Comparison of ENCODE assay signal across 16 cellular contexts in genomic region chr3:178585439-178585838, GRCh38. TPM values are rescaled to one million over a fixed set of nuclear protein-coding genes. Genes with fewer than 3 reads are reported as not detected.
DNase-seq lines count a peak whose midpoint lies in the region; ATAC-seq and TF ChIP-seq lines count a peak whose summit lies in the region.
"Had no signal": no experiment of that assay in that cellular context is flagged by ENCODE, and none has a peak within 500 bp of the region (broad histone marks: within the 10 kb centered on the region; RNA-seq: fewer than 3 reads in every experiment).

No MANE protein-coding gene starts in this region.

- no peak overlapping the region for H3K4me3 ChIP-seq in SK-N-SH (ENCODE audit: low read depth in 2 of 2, low read length in 1 of 2)
- H3K4me3 ChIP-seq: GM23248 had no signal

- DNase-seq in SK-N-SH (peak; percentile 6), NOMO-1 (lab: John Stamatoyannopoulos, UW; ENCODE audit: unreplicated experiment in 2 of 2) (no peak)
- DNase-seq: AML-193, GM23248, HCEC 1CT, NCI-H1417 treated with DMSO at 0.1 percent for 48 hours, NCI-H2029, NCI-H2171 treated with DMSO at 0.1 percent for 48 hours, NCI-H446, NCI-H526 treated with DMSO at 0.1 percent for 48 hours, SHP77 had no signal

- no peaks in the 10 kb centered on the region for H3K27me3 ChIP-seq in SK-N-SH (ENCODE audit: insufficient read depth)

- H4K20me1 ChIP-seq in SK-N-SH (ENCODE audit: insufficient read depth), result no peaks in the 10 kb centered on the region

- no peak overlapping the region for H2AFZ ChIP-seq in SK-N-SH (ENCODE audit: low read depth)
- H2AFZ ChIP-seq: GM23248 had no signal

- POLR2A ChIA-PET in SK-N-SH (lab: Yijun Ruan, JAX), result no interaction called here

- no peak for TF ChIP-seq EP300 in SK-N-SH (IDR thresholded peaks at IDR 0.05; ENCODE audit: borderline replicate concordance in 1 of 2, low read depth in 1 of 2, low read length in 1 of 2)

- H3F3A ChIP-seq in SK-N-SH (replicated peaks; ENCODE audit: insufficient read depth), result no peaks in the 10 kb centered on the region

- H3K9me3 ChIP-seq in SK-N-SH, result no peaks in the 10 kb centered on the region

- H3K36me3 ChIP-seq in SK-N-SH (replicated peaks in 1 of 2; ENCODE audit: control insufficient read depth in 1 of 2, insufficient read depth in 2 of 2, low read length in 1 of 2), result no peaks in the 10 kb centered on the region

- no peak for TF ChIP-seq RAD21 in SK-N-SH (IDR thresholded peaks at IDR 0.05; ENCODE audit: low read length)

- no peaks in the 10 kb centered on the region for H3K79me2 ChIP-seq in SK-N-SH (ENCODE audit: insufficient read depth)

- ATAC-seq in SK-N-SH treated with all-trans-retinoic acid at 6 μM for 48 hours, result no peak
- peak; percentile 52 for ATAC-seq in GM21360 (IDR thresholded peaks at IDR 0.05; ENCODE audit: unreplicated experiment)
- no peak for ATAC-seq in HG03175 (IDR thresholded peaks at IDR 0.05; ENCODE audit: unreplicated experiment)
- ATAC-seq in GM21423 (IDR thresholded peaks at IDR 0.05; ENCODE audit: unreplicated experiment), result no peak

- H3K27ac ChIP-seq in SK-N-SH (ENCODE audit: low read depth in 2 of 2, low read length in 1 of 2) (no peak overlapping the region), VCaP (peak overlapping the region; percentile 71)
- H3K27ac ChIP-seq: GM23248 had no signal

- 9% methylated on average over 1 of the region's 1 CpG for WGBS in SK-N-SH (ENCODE audit: low lambda C conversion rate)

- H3K9me2 ChIP-seq in SK-N-SH, result no peaks in the 10 kb centered on the region

- CTCF ChIA-PET in SK-N-SH (lab: Yijun Ruan, JAX), result no interaction called here

- H3K9ac ChIP-seq in SK-N-SH, result no peak overlapping the region
- H3K9ac ChIP-seq: GM23248 had no signal

- no peak for TF ChIP-seq CTCF in SK-N-SH (IDR thresholded peaks at IDR 0.05)
- no peak for TF ChIP-seq CTCF in VCaP (conservative IDR thresholded peaks at IDR 0.05)

- H3K4me1 ChIP-seq in SK-N-SH (ENCODE audit: control insufficient read depth in 1 of 2, insufficient read depth in 2 of 2, low read depth in 1 of 2, low read length in 1 of 2), result peaks cover 0 to 8% of the 10 kb centered on the region in 2 experiments; a peak in 1 of 4 replicates

- no peak overlapping the region for H3K4me2 ChIP-seq in SK-N-SH

TF ChIP-seq in SK-N-SH, 30 proteins besides CTCF, POLR2A, EP300 and RAD21 (continues in another document):
- no peak for TF ChIP-seq MEF2A (IDR thresholded peaks at IDR 0.05; ENCODE audit: borderline replicate concordance, low read depth)
- TF ChIP-seq GATA2 (CRISPR knock-in tag; IDR thresholded peaks at IDR 0.05), result no peak
- TF ChIP-seq TEAD4 (IDR thresholded peaks at IDR 0.05; ENCODE audit: borderline replicate concordance, insufficient read depth), result no peak
- no peak for TF ChIP-seq SMC3 (IDR thresholded peaks at IDR 0.05; ENCODE audit: low read depth, low read length)
- TF ChIP-seq GABPA (IDR thresholded peaks at IDR 0.05; ENCODE audit: low read depth), result no peak
- TF ChIP-seq RFX5 (IDR thresholded peaks at IDR 0.05; ENCODE audit: low read length), result no peak
- TF ChIP-seq REST (IDR thresholded peaks at IDR 0.05; ENCODE audit: low read depth, low read length), result no peak
- TF ChIP-seq MXI1 (IDR thresholded peaks at IDR 0.05; ENCODE audit: low read depth, low read length), result no peak
- no peak for TF ChIP-seq FOXJ3 (CRISPR knock-in tag; IDR thresholded peaks at IDR 0.05)
- TF ChIP-seq USF1 (IDR thresholded peaks at IDR 0.05; ENCODE audit: borderline replicate concordance, low read depth), result no peak
- no peak for TF ChIP-seq FOXM1 (IDR thresholded peaks at IDR 0.05; ENCODE audit: low read depth)

TF ChIP-seq in SK-N-SH treated with all-trans-retinoic acid at 6 μM for 48 hours, 23 proteins besides CTCF, POLR2A, EP300 and RAD21:
- TF ChIP-seq ZC3H10 (CRISPR knock-in tag; IDR thresholded peaks at IDR 0.05) (no peak), SNAI2 (CRISPR knock-in tag; IDR thresholded peaks at IDR 0.05) (no peak), RARB (CRISPR knock-in tag; IDR thresholded peaks at IDR 0.05) (no peak), ISL1 (CRISPR knock-in tag; IDR thresholded peaks at IDR 0.05) (no peak)

RNA-seq across cellular contexts. Expression of gene KCNMB2, which starts 49.2 kb away (rescaled TPM):
- not detected in 2 replicates for polyA plus RNA-seq in SK-N-SH (2012; rRNA removed)
- not detected in 2 replicates for polyA plus RNA-seq in SK-N-SH (2012; cell fraction: cytosol; rRNA removed)
- polyA plus RNA-seq in SK-N-SH (2012; cell fraction: nucleus; rRNA removed), result not detected in 2 replicates
- polyA plus RNA-seq: GM23248 had no signal
